Comparison of ENCODE assay signal across 15 cellular contexts in genomic region chr4:150237110-150237852, GRCh38.
DNase-seq lines count a peak whose midpoint lies in the region; ATAC-seq, FAIRE-seq and TF ChIP-seq lines count a peak whose summit lies in the region.
"Had no signal": no experiment of that assay in that cellular context is flagged by ENCODE, and none has a peak within 500 bp of the region (broad histone marks: within the 10 kb centered on the region; RNA-seq: fewer than 3 reads in every experiment).

No MANE protein-coding gene starts in this region.

- dilution Hi-C loops in keratinocyte (cut with MboI; ENCODE audit: extremely low pct_ligation_motif_present, low sequenced_read_pairs) = no loop called here

- H3K36me3 ChIP-seq in breast epithelium (no peaks in the 10 kb centered on the region), keratinocyte (ENCODE audit: control insufficient read depth in 2 of 2, extremely low read depth in 1 of 2, insufficient read depth in 2 of 2, low read length in 2 of 2) (no peaks in the 10 kb centered on the region), aorta (ENCODE audit: control insufficient read depth in 1 of 2, insufficient read depth in 2 of 2, low read length in 1 of 2) (peaks cover 3% of the 10 kb centered on the region in 2 donors), OCI-LY7 (ENCODE audit: insufficient read depth, low read length) (no peaks in the 10 kb centered on the region)
- H3K36me3 ChIP-seq: cardiac muscle cell had no signal

- intact Hi-C loops in MCF 10A (cut with micrococcal nuclease) = no loop called here
- intact Hi-C loops in breast epithelium (cut with DNase I; ENCODE audit: low total_unique reads) = no loop called here
- intact Hi-C loops in aorta (cut with DNase I) = loop anchor here (5.0 to 10.0 kb wide), 3 partner anchors 152 to 230 kb away; partner anchors contain the start of gene DCLK2 (in 1 of the 2)
- intact Hi-C loops in OCI-LY7 (cut with micrococcal nuclease; ENCODE audit: unreplicated experiment) = no loop called here

- no peaks in the 10 kb centered on the region for H3K27me3 ChIP-seq in breast epithelium
- no peaks in the 10 kb centered on the region for H3K27me3 ChIP-seq in keratinocyte (ENCODE audit: control insufficient read depth, extremely low read depth, insufficient read depth, low read length)
- H3K27me3 ChIP-seq in aorta (ENCODE audit: control insufficient read depth in 1 of 2, insufficient read depth in 2 of 2, low read length in 1 of 2) = no peaks in the 10 kb centered on the region
- H3K27me3 ChIP-seq: cardiac muscle cell, tibial nerve had no signal

- 9 to 11% methylated on average over 6 of the region's 6 CpGs for WGBS in aorta, 2 donors

- CTCF ChIA-PET in MCF 10A (lab: Yijun Ruan, JAX) = no interaction called here
- CTCF ChIA-PET in OCI-LY7 (lab: Charles Lee; ENCODE audit: unreplicated experiment) = no interaction called here

- no peak overlapping the region for H3K4me3 Mint-ChIP-seq in MCF 10A (ENCODE audit: unreplicated experiment)
- H3K4me3 Mint-ChIP-seq: activated CD8-positive, alpha-beta T cell treated with anti-CD3 and anti-CD28 coated beads, Interleukin-2, amount 10 ng/mL, durations not matched to agents 7 days and 5 days; naive thymus-derived CD8-positive, alpha-beta T cell had no signal

- peak overlapping the region; percentile 66 for H3K27ac Mint-ChIP-seq in MCF 10A (ENCODE audit: low read depth, unreplicated experiment)
- H3K27ac Mint-ChIP-seq: activated CD8-positive, alpha-beta T cell treated with anti-CD3 and anti-CD28 coated beads, Interleukin-2, amount 10 ng/mL, durations not matched to agents 7 days and 5 days; naive thymus-derived CD8-positive, alpha-beta T cell had no signal

- DNase-seq in MCF 10A (ENCODE audit: unreplicated experiment) = peak; percentile 74
- DNase-seq in breast epithelium (ENCODE audit: low spot score in 2 of 2) = no peak
- peak; percentile 95 for DNase-seq in astrocyte of the spinal cord (ENCODE audit: low read depth, low spot score)
- no peak for DNase-seq in keratinocyte (ENCODE audit: low read depth, low spot score)
- DNase-seq in aorta = no peak
- no peak for DNase-seq in OCI-LY7 (ENCODE audit: low spot score)
- no peak for DNase-seq in NCI-H1436 treated with DMSO at 0.1 percent for 48 hours (lab: John Stamatoyannopoulos, UW)
- DNase-seq in occipital lobe (lab: John Stamatoyannopoulos, UW) = no peak
- DNase-seq: 8988T; activated CD8-positive, alpha-beta T cell treated with anti-CD3 and anti-CD28 coated beads, Interleukin-2, amount 10 ng/mL, durations not matched to agents 7 days and 5 days; naive thymus-derived CD8-positive, alpha-beta T cell; NCI-H2171; stimulated activated CD4-positive, alpha-beta T cell treated with anti-CD3 and anti-CD28 coated beads, Interleukin-4, amount 100 ng/mL, for 24 hours had no signal

- BruUV-seq in MCF 10A (replicated peaks; lab: Mats Ljungman, UMichigan) (no TSS peak), OCI-LY7 (replicated peaks; lab: Mats Ljungman, UMichigan) (no TSS peak)

- no peaks in the 10 kb centered on the region for H3K9me1 ChIP-seq in keratinocyte (ENCODE audit: control insufficient read depth, extremely low read depth, insufficient read depth, low read length)

- H3K27ac ChIP-seq in breast epithelium = no peak overlapping the region
- H3K27ac ChIP-seq in keratinocyte (ENCODE audit: control insufficient read depth, insufficient read depth, low read length) = no peak overlapping the region
- H3K27ac ChIP-seq in aorta (ENCODE audit: low read depth in 1 of 2, low read length in 2 of 2) = peak overlapping the region in 1 of 2 donors; percentile 98
- no peak overlapping the region for H3K27ac ChIP-seq in OCI-LY7 (ENCODE audit: low read depth, low read length, poor library complexity, severe bottlenecking)
- H3K27ac ChIP-seq: cardiac muscle cell had no signal

- no peak for TF ChIP-seq CTCF in MCF 10A (IDR thresholded peaks at IDR 0.05; ENCODE audit: unreplicated experiment)
- no peak for TF ChIP-seq CTCF in breast epithelium (IDR thresholded peaks at IDR 0.05)
- no peak for TF ChIP-seq CTCF in astrocyte of the spinal cord (IDR thresholded peaks at IDR 0.05; ENCODE audit: low read depth, low read length)
- TF ChIP-seq CTCF in keratinocyte (optimal IDR thresholded peaks at IDR 0.05 in 1 of 3, IDR thresholded peaks at IDR 0.05 in 1 of 3, conservative IDR thresholded peaks at IDR 0.05 in 1 of 3; ENCODE audit: extremely low read depth in 1 of 3, insufficient read depth in 2 of 3, low read length in 3 of 3) = no peak
- TF ChIP-seq CTCF in OCI-LY7 (conservative IDR thresholded peaks at IDR 0.05; ENCODE audit: low read length) = no peak

- no peaks in the 10 kb centered on the region for H3K4me1 ChIP-seq in breast epithelium
- H3K4me1 ChIP-seq in keratinocyte (ENCODE audit: control insufficient read depth, extremely low read depth, insufficient read depth, low read length) = peaks cover 19% of the 10 kb centered on the region
- H3K4me1 ChIP-seq in aorta (ENCODE audit: control insufficient read depth in 1 of 2, insufficient read depth in 2 of 2, low read length in 2 of 2) = peaks cover 0 to 4% of the 10 kb centered on the region in 2 donors
- H3K4me1 ChIP-seq in OCI-LY7 (ENCODE audit: insufficient read depth, low read length, poor library complexity, severe bottlenecking) = no peaks in the 10 kb centered on the region

- peak; percentile 79 for FAIRE-seq in keratinocyte (lab: Jason Lieb, UNC)

- H3K4me2 ChIP-seq in keratinocyte (ENCODE audit: control insufficient read depth, extremely low read depth, insufficient read depth, low read depth, low read length) (peak overlapping the region; percentile 36), OCI-LY7 (ENCODE audit: low read length) (no peak overlapping the region)

- H3K79me2 ChIP-seq in keratinocyte (ENCODE audit: control insufficient read depth, insufficient read depth, low read length) (no peaks in the 10 kb centered on the region), OCI-LY7 (ENCODE audit: insufficient read depth, low read depth, low read length) (no peaks in the 10 kb centered on the region)

- H3K9ac ChIP-seq in keratinocyte (ENCODE audit: control insufficient read depth, extremely low read depth, insufficient read depth, low read length) = no peak overlapping the region

- in situ Hi-C loops in astrocyte of the spinal cord (cut with HindIII; ENCODE audit: low sequenced_read_pairs) = no loop called here

- no peaks in the 10 kb centered on the region for H3K27me3 Mint-ChIP-seq in MCF 10A (ENCODE audit: insufficient read depth, unreplicated experiment)

- no peak for TF ChIP-seq POLR2A in breast epithelium (IDR thresholded peaks at IDR 0.05)

- H3K4me3 ChIP-seq in breast epithelium (no peak overlapping the region), astrocyte of the spinal cord (ENCODE audit: low read depth, low read length) (no peak overlapping the region), keratinocyte (ENCODE audit: control insufficient read depth in 2 of 3, extremely low read depth in 1 of 3, insufficient read depth in 2 of 3, low read depth in 1 of 3, low read length in 3 of 3) (no peak overlapping the region), aorta (ENCODE audit: low read length in 2 of 2) (no peak overlapping the region), OCI-LY7 (ENCODE audit: low read depth, low read length, poor library complexity, severe bottlenecking) (no peak overlapping the region)
- H3K4me3 ChIP-seq: cardiac muscle cell, tibial nerve had no signal

- H3K36me3 Mint-ChIP-seq in MCF 10A (ENCODE audit: insufficient read depth, unreplicated experiment) = no peaks in the 10 kb centered on the region
- H3K36me3 Mint-ChIP-seq: naive thymus-derived CD8-positive, alpha-beta T cell had no signal

- POLR2A ChIA-PET in MCF 10A (lab: Yijun Ruan, JAX) (no interaction called here), OCI-LY7 (lab: Charles Lee) (no interaction called here)

- no peaks in the 10 kb centered on the region for H3K9me3 ChIP-seq in breast epithelium
- H3K9me3 ChIP-seq in keratinocyte (ENCODE audit: control insufficient read depth, low read depth, low read length) = no peaks in the 10 kb centered on the region
- H3K9me3 ChIP-seq in aorta (ENCODE audit: control insufficient read depth, low read length) = no peaks in the 10 kb centered on the region
- no peaks in the 10 kb centered on the region for H3K9me3 ChIP-seq in OCI-LY7 (ENCODE audit: low read length)
- H3K9me3 ChIP-seq: tibial nerve had no signal

- H4K20me1 ChIP-seq in keratinocyte (ENCODE audit: control insufficient read depth, extremely low read depth, insufficient read depth, low read length) = no peaks in the 10 kb centered on the region
- no peaks in the 10 kb centered on the region for H4K20me1 ChIP-seq in OCI-LY7 (ENCODE audit: insufficient read depth, low read length)

- H3K9me3 Mint-ChIP-seq in MCF 10A (ENCODE audit: unreplicated experiment) = no peaks in the 10 kb centered on the region
- H3K9me3 Mint-ChIP-seq: naive thymus-derived CD8-positive, alpha-beta T cell had no signal

- peak; percentile 63 for ATAC-seq in aorta (ENCODE audit: low FRiP score)
- ATAC-seq: activated CD8-positive, alpha-beta T cell treated with anti-CD3 and anti-CD28 coated beads, Interleukin-2, amount 10 ng/mL, durations not matched to agents 7 days and 5 days; naive thymus-derived CD8-positive, alpha-beta T cell had no signal

- H2AFZ ChIP-seq in keratinocyte (ENCODE audit: control insufficient read depth, low read length) (peak overlapping the region; percentile 27), OCI-LY7 (ENCODE audit: low read length) (no peak overlapping the region)

- H3K4me1 Mint-ChIP-seq in MCF 10A (ENCODE audit: insufficient read depth, unreplicated experiment) = peaks cover 24% of the 10 kb centered on the region
- H3K4me1 Mint-ChIP-seq: naive thymus-derived CD8-positive, alpha-beta T cell had no signal

- H3K9me2 ChIP-seq in OCI-LY7 (ENCODE audit: insufficient read depth, low read length) = no peaks in the 10 kb centered on the region

Comparison
In these comparisons a context has a peak if more than half of its experiments do, and no peak if none do; other contexts are left out.
1. DNase-seq: peak in MCF 10A (single experiment) and astrocyte of the spinal cord (single experiment); none in breast epithelium (0 of 2), keratinocyte (single experiment), aorta (0 of 2), OCI-LY7 (single experiment), NCI-H1436 treated with DMSO at 0.1 percent for 48 hours (single experiment) and occipital lobe (single experiment).
2. intact Hi-C loops: an anchor here in aorta (5.0 to 10.0 kb wide); none called in MCF 10A, breast epithelium and OCI-LY7.